Comparison of ENCODE assay signal across 19 cellular contexts in genomic region chr4:7423801-7424552, GRCh38. TPM values are rescaled to one million over a fixed set of nuclear protein-coding genes. Genes with fewer than 3 reads are reported as not detected.
DNase-seq lines count a peak whose midpoint lies in the region; ATAC-seq and TF ChIP-seq lines count a peak whose summit lies in the region.
"Had no signal": no experiment of that assay in that cellular context is flagged by ENCODE, and none has a peak within 500 bp of the region (broad histone marks: within the 10 kb centered on the region; RNA-seq: fewer than 3 reads in every experiment).

No MANE protein-coding gene starts in this region.

- no peak overlapping the region for H2AFZ ChIP-seq in smooth muscle cell (ENCODE audit: low read depth)
- H2AFZ ChIP-seq: parathyroid adenoma had no signal

- H4K20me1 ChIP-seq in smooth muscle cell (ENCODE audit: low read depth) = no peaks in the 10 kb centered on the region

- DNase-seq in activated CD4-positive, alpha-beta T cell treated with anti-CD3 and anti-CD28 coated beads for 1 hour = peak; percentile 5
- no peak for DNase-seq in activated CD4-positive, alpha-beta T cell treated with anti-CD3 and anti-CD28 coated beads, Interleukin-2, amount 50 U/mL, for 48 hours
- DNase-seq in CD14-positive monocyte (ENCODE audit: low spot score) (peak; percentile 31), ecto neural progenitor cell (ENCODE audit: low spot score) (peak; percentile 38), osteocyte (ENCODE audit: extremely low spot score, unreplicated experiment) (peak; percentile 79), omental fat pad (ENCODE audit: low spot score) (no peak), smooth muscle cell (lab: John Stamatoyannopoulos, UW; ENCODE audit: unreplicated experiment) (no peak)
- DNase-seq: effector memory CD8-positive, alpha-beta T cell; EL; hippocampal formation; kidney glomerular epithelial cell; NCI-H1417 treated with DMSO at 0.1 percent for 48 hours; stimulated activated naive CD4-positive, alpha-beta T cell treated with Interleukin-2 at 50 U/mL for 16 hours had no signal

- TF ChIP-seq CTCF in CD14-positive monocyte (IDR thresholded peaks at IDR 0.05) = no peak
- no peak for TF ChIP-seq CTCF in osteocyte (IDR thresholded peaks at IDR 0.05)
- TF ChIP-seq CTCF in omental fat pad (IDR thresholded peaks at IDR 0.05) = no peak
- no peak for TF ChIP-seq CTCF in smooth muscle cell (IDR thresholded peaks at IDR 0.05; ENCODE audit: borderline replicate concordance, insufficient read depth, poor library complexity, severe bottlenecking)

- H3K9me3 ChIP-seq in smooth muscle cell (replicated peaks; ENCODE audit: low read depth) = no peaks in the 10 kb centered on the region

- H3K27me3 ChIP-seq in smooth muscle cell (ENCODE audit: low read depth) = no peaks in the 10 kb centered on the region
- H3K27me3 ChIP-seq: cardiac muscle cell had no signal

- H3K9me3 Mint-ChIP-seq in CD14-positive monocyte (no peaks in the 10 kb centered on the region), osteocyte (ENCODE audit: unreplicated experiment) (no peaks in the 10 kb centered on the region)
- H3K9me3 Mint-ChIP-seq: CD8-positive, alpha-beta memory T cell; effector memory CD8-positive, alpha-beta T cell had no signal

- H3K4me1 ChIP-seq in smooth muscle cell (ENCODE audit: low read depth) = peaks cover 10% of the 10 kb centered on the region
- H3K4me1 ChIP-seq: parathyroid adenoma had no signal

- H3K36me3 Mint-ChIP-seq in CD14-positive monocyte = no peaks in the 10 kb centered on the region
- H3K36me3 Mint-ChIP-seq in osteocyte (ENCODE audit: unreplicated experiment) = no peaks in the 10 kb centered on the region
- H3K36me3 Mint-ChIP-seq: activated naive CD8-positive, alpha-beta T cell; CD8-positive, alpha-beta memory T cell had no signal

- peaks cover 3 to 4% (median 4%) of the 10 kb centered on the region in 3 donors for H3K27me3 Mint-ChIP-seq in CD14-positive monocyte (ENCODE audit: low read depth in 3 of 3)
- H3K27me3 Mint-ChIP-seq in osteocyte (ENCODE audit: unreplicated experiment) = peaks cover 2% of the 10 kb centered on the region
- H3K27me3 Mint-ChIP-seq: activated naive CD8-positive, alpha-beta T cell had no signal

- WGBS in smooth muscle cell (ENCODE audit: low lambda C conversion rate) = 89% methylated on average over 17 of the region's 17 CpGs

- H3K9ac ChIP-seq in smooth muscle cell (ENCODE audit: low read depth) = no peak overlapping the region
- H3K9ac ChIP-seq: parathyroid adenoma had no signal

- H3K4me1 Mint-ChIP-seq in CD14-positive monocyte (no peaks in the 10 kb centered on the region), osteocyte (ENCODE audit: unreplicated experiment) (no peaks in the 10 kb centered on the region)
- H3K4me1 Mint-ChIP-seq: CD8-positive, alpha-beta memory T cell had no signal

- no peak overlapping the region for H3K4me2 ChIP-seq in smooth muscle cell

- H3K27ac Mint-ChIP-seq in CD14-positive monocyte = no peak overlapping the region
- no peak overlapping the region for H3K27ac Mint-ChIP-seq in osteocyte (ENCODE audit: unreplicated experiment)
- H3K27ac Mint-ChIP-seq: activated naive CD8-positive, alpha-beta T cell; CD8-positive, alpha-beta memory T cell; effector memory CD8-positive, alpha-beta T cell had no signal

- H3K36me3 ChIP-seq in smooth muscle cell (ENCODE audit: low read depth) = no peaks in the 10 kb centered on the region
- H3K36me3 ChIP-seq: cardiac muscle cell, WERI-Rb-1 had no signal

- no peak overlapping the region for H3K4me3 ChIP-seq in smooth muscle cell
- H3K4me3 ChIP-seq: cardiac muscle cell had no signal

- H3K4me3 Mint-ChIP-seq in CD14-positive monocyte = no peak overlapping the region
- H3K4me3 Mint-ChIP-seq in osteocyte (ENCODE audit: unreplicated experiment) = no peak overlapping the region
- H3K4me3 Mint-ChIP-seq: activated naive CD8-positive, alpha-beta T cell; CD8-positive, alpha-beta memory T cell; effector memory CD8-positive, alpha-beta T cell had no signal

- no peaks in the 10 kb centered on the region for H3K79me2 ChIP-seq in smooth muscle cell (ENCODE audit: low read depth)
- H3K79me2 ChIP-seq: parathyroid adenoma had no signal

- intact Hi-C loops in CD14-positive monocyte (cut with micrococcal nuclease) = no loop called here

- H3K27ac ChIP-seq in smooth muscle cell (ENCODE audit: low read depth) = no peak overlapping the region
- H3K27ac ChIP-seq: cardiac muscle cell, parathyroid adenoma, WERI-Rb-1 had no signal

- no peaks in the 10 kb centered on the region for H3F3A ChIP-seq in smooth muscle cell (ENCODE audit: low read depth)

- ATAC-seq in GM21737 (IDR thresholded peaks at IDR 0.05; ENCODE audit: unreplicated experiment) = no peak
- no peak for ATAC-seq in omental fat pad (ENCODE audit: low FRiP score)
- ATAC-seq: effector memory CD8-positive, alpha-beta T cell had no signal

RNA-seq across cellular contexts. Expression of gene PSAPL1, which starts 10.8 kb away (rescaled TPM):
- polyA plus RNA-seq in CD14-positive monocyte (not detected), smooth muscle cell (not detected in 2 replicates)
- total RNA-seq in osteocyte (not detected in 2 replicates), omental fat pad (1 to 10 TPM in 1 of 4 donors, under 1 TPM in 2, not detected in 1; 0.25 to 2.1 (median 0.48) TPM), smooth muscle cell (0.04 TPM in 1 of 2 replicates, not detected in the other)
- total RNA-seq: CD8-positive, alpha-beta memory T cell had no signal
- polyA plus RNA-seq: CD8-positive, alpha-beta memory T cell had no signal

Comparison
In these comparisons a context has a peak if more than half of its experiments do, and no peak if none do; other contexts are left out.
1. DNase-seq: peak in activated CD4-positive, alpha-beta T cell treated with anti-CD3 and anti-CD28 coated beads for 1 hour (single experiment), CD14-positive monocyte (single experiment), ecto neural progenitor cell (single experiment) and osteocyte (single experiment); none in activated CD4-positive, alpha-beta T cell treated with anti-CD3 and anti-CD28 coated beads, Interleukin-2, amount 50 U/mL, for 48 hours (0 of 2), omental fat pad (single experiment) and smooth muscle cell (single experiment).